ENCODE assay signal across 28 cellular contexts in the genomic region with DNA sequence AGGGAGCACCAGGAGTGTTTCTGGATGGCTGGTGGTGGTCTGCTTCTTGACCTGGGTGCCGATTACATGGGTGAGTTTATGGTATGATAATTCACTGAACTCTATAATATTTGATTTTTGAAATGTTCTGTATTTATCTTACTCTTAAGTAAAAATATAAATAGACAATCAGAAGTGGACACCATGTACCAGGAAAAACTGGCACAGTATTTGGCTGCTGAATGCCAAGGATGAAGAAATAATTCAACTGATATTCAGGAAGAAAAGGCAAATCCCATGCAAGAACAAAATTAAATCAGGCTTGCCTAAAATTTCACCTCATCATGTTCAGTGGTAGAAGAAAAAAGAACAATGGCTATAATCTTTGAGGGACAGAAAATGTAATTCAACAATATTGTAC. TPM values are rescaled to one million over a fixed set of nuclear protein-coding genes. Genes with fewer than 3 reads are reported as not detected.
"Had no signal": no experiment of that assay in that cellular context is flagged by ENCODE, and none has a peak within 500 bp of the region (broad histone marks: within the 10 kb centered on the region; RNA-seq: fewer than 3 reads in every experiment).

No MANE protein-coding gene starts in this region.

- H3K4me1 ChIP-seq: adrenal gland, colonic mucosa, foreskin keratinocyte had no signal

- H3K27ac ChIP-seq: adrenal gland, brain microvascular endothelial cell, colonic mucosa, dorsolateral prefrontal cortex, foreskin keratinocyte, gastroesophageal sphincter, heart right ventricle had no signal

- DNase-seq: activated CD4-positive, alpha-beta T cell treated with anti-CD3 and anti-CD28 coated beads for 36 hours; activated CD4-positive, alpha-beta T cell treated with anti-CD3 and anti-CD28 coated beads, Interleukin-2, amount 10 ng/mL, durations not matched to agents 24 days and 14 days; activated CD4-positive, alpha-beta T cell treated with anti-CD3 and anti-CD28 coated beads, Interleukin-2, amount 50 U/mL, for 48 hours; activated CD4-positive, CD25-positive, alpha-beta regulatory T cell; activated CD4-positive, CD25-positive, alpha-beta regulatory T cell treated with anti-CD3 and anti-CD28 coated beads, Interleukin-2, amount 50 U/mL, for 72 hours; activated CD8-positive, alpha-beta memory T cell treated with anti-CD3 and anti-CD28 coated beads for 24 hours; activated CD8-positive, alpha-beta T cell treated with anti-CD3 and anti-CD28 coated beads for 36 hours; activated effector memory CD4-positive, alpha-beta T cell treated with Interleukin-2 at 50 U/mL for 16 hours; activated gamma-delta T cell treated with Interleukin-2 at 50 U/mL for 16 hours; activated naive CD4-positive, alpha-beta T cell treated with anti-CD3 and anti-CD28 coated beads, Interleukin-2, amount 50 U/mL, for 16 hours; activated naive CD4-positive, alpha-beta T cell treated with Interleukin-2 at 50 U/mL for 16 hours; activated T-cell treated with anti-CD3 and anti-CD28 coated beads, Interleukin-2, amount 50 U/mL, for 4 hours; adrenal gland; amygdala; brain microvascular endothelial cell; colonic mucosa; dorsolateral prefrontal cortex; effector memory CD4-positive, alpha-beta T cell; endodermal cell; foreskin keratinocyte; heart right ventricle; T-helper 1 cell; T-helper 17 cell; T1000 had no signal

- ATAC-seq: activated CD4-positive, alpha-beta T cell treated with anti-CD3 and anti-CD28 coated beads for 36 hours; activated CD8-positive, alpha-beta T cell treated with anti-CD3 and anti-CD28 coated beads for 36 hours; activated T-cell treated with anti-CD3 and anti-CD28 coated beads, Interleukin-2, amount 50 U/mL, for 4 hours; activated T-helper 17 cell treated with anti-CD3 and anti-CD28 coated beads, Interleukin-2, amount 50 U/mL, for 72 hours; esophagus mucosa; foreskin keratinocyte; gastroesophageal sphincter; T-helper 17 cell had no signal

- H3K9me3 ChIP-seq: adrenal gland, colonic mucosa, gastroesophageal sphincter, heart right ventricle had no signal

- H3K36me3 ChIP-seq: adrenal gland, brain microvascular endothelial cell, colonic mucosa, gastroesophageal sphincter, heart right ventricle had no signal

- H3K27me3 ChIP-seq: adrenal gland, brain microvascular endothelial cell, colonic mucosa, dorsolateral prefrontal cortex, gastroesophageal sphincter, heart right ventricle had no signal

- H3K4me3 ChIP-seq: adrenal gland, colonic mucosa, dorsolateral prefrontal cortex, gastroesophageal sphincter, heart right ventricle had no signal

RNA-seq across cellular contexts. Expression of a gene that starts 53.2 kb away (rescaled TPM):
- total RNA-seq: activated CD4-positive, alpha-beta T cell treated with anti-CD3 and anti-CD28 coated beads for 36 hours; activated CD4-positive, alpha-beta T cell treated with anti-CD3 and anti-CD28 coated beads, Interleukin-2, amount 10 ng/mL, durations not matched to agents 24 days and 14 days; activated CD8-positive, alpha-beta T cell treated with anti-CD3 and anti-CD28 coated beads for 36 hours; activated T-cell treated with anti-CD3 and anti-CD28 coated beads, Interleukin-2, amount 50 U/mL, for 4 hours; activated T-helper 17 cell treated with anti-CD3 and anti-CD28 coated beads, Interleukin-2, amount 50 U/mL, for 72 hours; bronchial epithelial cell; T-helper 17 cell had no signal
